23 cellular contexts compared by ENCODE assay signal in the genomic region with DNA sequence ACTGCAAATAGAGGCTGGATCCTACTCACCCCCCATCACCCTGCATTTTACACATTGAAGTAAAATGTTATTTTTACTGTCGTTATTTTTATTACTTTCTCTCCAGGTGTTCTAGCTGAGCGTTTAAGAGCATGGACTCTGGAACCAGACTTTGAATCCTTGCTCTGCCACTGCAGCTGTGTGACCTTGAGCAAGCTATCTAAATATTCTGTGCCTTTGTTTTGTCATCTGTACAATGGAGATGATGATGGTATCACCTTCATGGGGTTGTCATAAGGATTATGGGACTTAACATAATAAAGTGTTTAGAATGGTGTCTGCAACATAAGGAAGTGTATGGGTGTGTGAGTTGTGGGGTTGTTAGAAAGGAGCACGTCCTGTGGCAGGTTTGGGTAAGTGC. TPM values are rescaled to one million over a fixed set of nuclear protein-coding genes. Genes with fewer than 3 reads are reported as not detected.
A peak's percentile ranks its signal among the peaks of the same experiment; 100 is the strongest.
DNase-seq lines count a peak whose midpoint lies in the region; ATAC-seq and TF ChIP-seq lines count a peak whose summit lies in the region.
"Had no signal": no experiment of that assay in that cellular context is flagged by ENCODE, and none has a peak within 500 bp of the region (broad histone marks: within the 10 kb centered on the region; RNA-seq: fewer than 3 reads in every experiment).

No MANE protein-coding gene starts in this region.

- TF ChIP-seq CTCF in DND-41 (IDR thresholded peaks at IDR 0.05; ENCODE audit: borderline replicate concordance, extremely low read depth, low read length, poor library complexity, severe bottlenecking), result no peak
- TF ChIP-seq CTCF in brain (conservative IDR thresholded peaks at IDR 0.05), result peak in 1 of 2 experiments; percentile 0
- TF ChIP-seq CTCF in endothelial cell (IDR thresholded peaks at IDR 0.05; ENCODE audit: unreplicated experiment), result no peak
- TF ChIP-seq CTCF in neural progenitor cell (IDR thresholded peaks at IDR 0.05), result no peak

- H3K79me2 ChIP-seq in DND-41 (ENCODE audit: insufficient read depth, low read length) (peaks cover 100% of the 10 kb centered on the region), neural progenitor cell (ENCODE audit: low read depth) (peaks cover 98% of the 10 kb centered on the region)

- no peaks in the 10 kb centered on the region for H3K9me3 ChIP-seq in DND-41 (ENCODE audit: insufficient read depth, low read length, severe bottlenecking)
- no peaks in the 10 kb centered on the region for H3K9me3 ChIP-seq in neural progenitor cell (ENCODE audit: low read depth)
- H3K9me3 ChIP-seq: BLaER1 treated with 17β-estradiol and CSF1 and Interleukin-3, amounts not matched to agents 10 nM and 100 nM; SJCRH30 had no signal

- H3K4me1 ChIP-seq in DND-41 (ENCODE audit: insufficient read depth, low read length), result peaks cover 100% of the 10 kb centered on the region
- H3K4me1 ChIP-seq in neural progenitor cell, result peaks cover 44% of the 10 kb centered on the region
- H3K4me1 ChIP-seq: SJCRH30 had no signal

- H3K27ac ChIP-seq in DND-41 (ENCODE audit: low read length) (no peak overlapping the region), neural progenitor cell (no peak overlapping the region)
- H3K27ac ChIP-seq: GM23248, KMS-11, SJCRH30 had no signal

- H3K27ac Mint-ChIP-seq in brain (peak overlapping the region in 4 of 5 experiments; percentile 66 to 95 (median 90)), endothelial cell (ENCODE audit: unreplicated experiment) (no peak overlapping the region), neural progenitor cell (peak overlapping the region; percentile 17)
- H3K27ac Mint-ChIP-seq: CD4-positive, alpha-beta T cell; H9 had no signal

- H2AFZ ChIP-seq in DND-41 (ENCODE audit: low read depth, low read length), result no peak overlapping the region
- no peak overlapping the region for H2AFZ ChIP-seq in neural progenitor cell (replicated peaks)
- H2AFZ ChIP-seq: GM23248 had no signal

- H3K27me3 Mint-ChIP-seq in brain (peaks cover 4% of the 10 kb centered on the region), endothelial cell (ENCODE audit: unreplicated experiment) (peaks cover 5% of the 10 kb centered on the region), neural progenitor cell (ENCODE audit: insufficient read depth, low read depth) (no peaks in the 10 kb centered on the region)
- H3K27me3 Mint-ChIP-seq: CD4-positive, alpha-beta T cell had no signal

- no peak overlapping the region for H3K9ac ChIP-seq in DND-41 (ENCODE audit: low read depth, low read length)
- no peak overlapping the region for H3K9ac ChIP-seq in neural progenitor cell
- H3K9ac ChIP-seq: BLaER1 treated with 17β-estradiol and CSF1 and Interleukin-3, amounts not matched to agents 10 nM and 100 nM; GM23248; KMS-11 had no signal

- H3K27me3 ChIP-seq in DND-41 (ENCODE audit: insufficient read depth, low read length, poor library complexity) (no peaks in the 10 kb centered on the region), neural progenitor cell (no peaks in the 10 kb centered on the region)
- H3K27me3 ChIP-seq: BLaER1 treated with 17β-estradiol and CSF1 and Interleukin-3, amounts not matched to agents 10 nM and 100 nM; SJCRH30 had no signal

- peaks cover 99% of the 10 kb centered on the region for H3K36me3 ChIP-seq in DND-41 (ENCODE audit: insufficient read depth, low read length)
- H3K36me3 ChIP-seq in neural progenitor cell, result peaks cover 14% of the 10 kb centered on the region

- H3K36me3 Mint-ChIP-seq in brain, result peaks cover 70% of the 10 kb centered on the region
- H3K36me3 Mint-ChIP-seq in endothelial cell (ENCODE audit: low read depth, unreplicated experiment), result peaks cover 24% of the 10 kb centered on the region
- peaks cover 52% of the 10 kb centered on the region for H3K36me3 Mint-ChIP-seq in neural progenitor cell

- no peak overlapping the region for H3K4me3 ChIP-seq in DND-41 (ENCODE audit: low read depth in 1 of 2, low read length in 2 of 2)
- H3K4me3 ChIP-seq in neural progenitor cell, result no peak overlapping the region
- H3K4me3 ChIP-seq: BLaER1 treated with 17β-estradiol and CSF1 and Interleukin-3, amounts not matched to agents 10 nM and 100 nM; GM23248; SJCRH30 had no signal

- peak overlapping the region in 3 of 5 experiments; percentile 9 to 29 (median 24) for H3K4me3 Mint-ChIP-seq in brain
- H3K4me3 Mint-ChIP-seq in endothelial cell (ENCODE audit: unreplicated experiment), result peak overlapping the region; percentile 24
- no peak overlapping the region for H3K4me3 Mint-ChIP-seq in neural progenitor cell
- H3K4me3 Mint-ChIP-seq: CD4-positive, alpha-beta T cell; H9 had no signal

- H4K20me1 ChIP-seq in DND-41 (ENCODE audit: insufficient read depth, low read length) (peaks cover 96% of the 10 kb centered on the region), neural progenitor cell (ENCODE audit: low read depth) (peaks cover 100% of the 10 kb centered on the region)

- 0 out of 2 replicates have a peak overlapping the region, but pooled peaks have one; percentile 14 for H3K4me2 ChIP-seq in DND-41 (ENCODE audit: insufficient read depth, low read length)
- no peak overlapping the region for H3K4me2 ChIP-seq in neural progenitor cell
- H3K4me2 ChIP-seq: BLaER1 treated with 17β-estradiol and CSF1 and Interleukin-3, amounts not matched to agents 10 nM and 100 nM; KMS-11 had no signal

- DNase-seq in DND-41 (no peak), endothelial cell (ENCODE audit: low spot score) (no peak), neural progenitor cell (ENCODE audit: low spot score) (no peak), Ammon's horn (ENCODE audit: low spot score) (no peak), DMS53 treated with DMSO at 0.1 percent for 48 hours (lab: John Stamatoyannopoulos, UW; ENCODE audit: unreplicated experiment) (no peak), DMS114 treated with DMSO at 0.1 percent for 48 hours (lab: John Stamatoyannopoulos, UW; ENCODE audit: unreplicated experiment) (no peak)
- DNase-seq: CD4-positive, alpha-beta T cell; DMS 273 treated with DMSO at 0.1 percent for 48 hours; GM23248; H9; IMR-90; MM.1S; NCI-H2029; NCI-H446; NCI-H524 treated with DMSO at 0.1 percent for 48 hours; NCI-H774; PC-3; SJCRH30 had no signal

- H3K9me3 Mint-ChIP-seq in brain (no peaks in the 10 kb centered on the region), endothelial cell (ENCODE audit: unreplicated experiment) (no peaks in the 10 kb centered on the region), neural progenitor cell (no peaks in the 10 kb centered on the region)
- H3K9me3 Mint-ChIP-seq: CD4-positive, alpha-beta T cell; H9 had no signal

- ATAC-seq in DND-41 (ENCODE audit: insufficient read depth, low read depth), result no peak
- ATAC-seq: PC-3, Right ventricle myocardium inferior, SK-N-SH treated with all-trans-retinoic acid at 6 μM for 48 hours had no signal

- peaks cover 29% of the 10 kb centered on the region for H3F3A ChIP-seq in neural progenitor cell (ENCODE audit: low read depth)

- peaks cover 88% of the 10 kb centered on the region for H3K4me1 Mint-ChIP-seq in brain
- H3K4me1 Mint-ChIP-seq in endothelial cell (ENCODE audit: unreplicated experiment), result peaks cover 3% of the 10 kb centered on the region
- peaks cover 88% of the 10 kb centered on the region for H3K4me1 Mint-ChIP-seq in neural progenitor cell

RNA-seq across cellular contexts. Expression of a gene that starts 17.8 kb away (rescaled TPM):
- 79.1 TPM for polyA plus RNA-seq in brain (ENCODE audit: insufficient read depth, low read depth, low replicate concordance)
- total RNA-seq in endothelial cell (ENCODE audit: unreplicated experiment) (60.6 TPM), neural progenitor cell (ENCODE audit: low replicate concordance) (92.7 and 96.9 TPM in 2 replicates)
